In genomic region chr14:93115920-93116675, GRCh38 we compare ENCODE assay signal across 8 cellular contexts. TPM values are rescaled to one million over a fixed set of nuclear protein-coding genes. Genes with fewer than 3 reads are reported as not detected.
DNase-seq lines count a peak whose midpoint lies in the region; ATAC-seq and TF ChIP-seq lines count a peak whose summit lies in the region.

Gene ITPK1, minus strand, starts transcription at chr14:93115925. Its CDS starts 762 bp downstream, at chr14:93115163.

- TF ChIP-seq CTCF in PC-9 (conservative IDR thresholded peaks at IDR 0.05) (peak; percentile 42; the same call in 1 of the 2 replicates), glutamatergic neuron (IDR thresholded peaks at IDR 0.05; ENCODE audit: partially characterized antibody, unreplicated experiment) (peak; percentile 63), osteoblast (IDR thresholded peaks at IDR 0.05; ENCODE audit: extremely low read depth, low read depth, low read length) (peak; percentile 12), upper lobe of left lung (IDR thresholded peaks at IDR 0.05) (peak; percentile 57 to 62 (median 61))

- BruUV-seq in PC-9 (replicated peaks; lab: Mats Ljungman, UMichigan) = TSS peak; percentile 69

- peaks cover 5% of the 10 kb centered on the region for H3K27me3 Mint-ChIP-seq in glutamatergic neuron (ENCODE audit: unreplicated experiment)

- H3K9ac ChIP-seq in BLaER1 = peak within 1 kb of the TSS; percentile 86

- H3K9me3 ChIP-seq in BLaER1 = no peaks in the 10 kb centered on the region
- no peaks in the 10 kb centered on the region for H3K9me3 ChIP-seq in PC-9 (ENCODE audit: insufficient read depth, low read depth)
- H3K9me3 ChIP-seq in osteoblast (ENCODE audit: low read depth, low read length) = no peaks in the 10 kb centered on the region
- H3K9me3 ChIP-seq in upper lobe of left lung = no peaks in the 10 kb centered on the region

- H3K9me3 Mint-ChIP-seq in glutamatergic neuron (ENCODE audit: unreplicated experiment) = peaks cover 7% of the 10 kb centered on the region

- TF ChIP-seq POLR2A in GM18951 (IDR thresholded peaks at IDR 0.05; ENCODE audit: extremely low read depth, insufficient read depth, insufficient read length) (peak; percentile 34), upper lobe of left lung (IDR thresholded peaks at IDR 0.05) (peak in 1 of 4 donors; percentile 3)

- H3K36me3 Mint-ChIP-seq in glutamatergic neuron (ENCODE audit: unreplicated experiment) = no peaks in the 10 kb centered on the region

- in situ Hi-C loops in GM18951 (cut with MboI; ENCODE audit: low sequenced_read_pairs, unreplicated experiment) = no loop called here

- H3K4me3 ChIP-seq in BLaER1 (peak within 1 kb of the TSS; percentile 96), PC-9 (peak within 1 kb of the TSS; percentile 100), osteoblast (ENCODE audit: insufficient read depth, low read length) (peak within 1 kb of the TSS; percentile 77), upper lobe of left lung (peak within 1 kb of the TSS; percentile 73 to 87 (median 76))

- CTCF ChIA-PET in PC-9 (lab: Charles Lee) = no interaction called here

- POLR2A ChIA-PET in PC-9 (lab: Charles Lee; ENCODE audit: unreplicated experiment) = interaction anchor here (0.5 to 0.7 kb wide), 2 partner anchors 11 to 503 kb away, joined by 3 to 12 read pairs; no protein-coding TSS in a partner anchor

- peaks cover 39% of the 10 kb centered on the region for H3K79me2 ChIP-seq in PC-9 (ENCODE audit: low read depth)
- no peaks in the 10 kb centered on the region for H3K79me2 ChIP-seq in osteoblast (ENCODE audit: insufficient read depth, low read length)

- peak within 1 kb of the TSS; percentile 86 for H3K4me3 Mint-ChIP-seq in glutamatergic neuron (ENCODE audit: unreplicated experiment)

- intact Hi-C loops in PC-9 (cut with micrococcal nuclease; ENCODE audit: unreplicated experiment) = loop anchor here (1.0 to 5.0 kb wide), 4 partner anchors 80 to 501 kb away; no protein-coding TSS in a partner anchor

- peaks cover 7% of the 10 kb centered on the region for H3K4me1 Mint-ChIP-seq in glutamatergic neuron (ENCODE audit: low read depth, unreplicated experiment)

- H3K27ac Mint-ChIP-seq in glutamatergic neuron (ENCODE audit: unreplicated experiment) = no peak within 1 kb of the TSS

- DNase-seq in PC-9 = no peak
- peak; percentile 61 for DNase-seq in activated naive CD4-positive, alpha-beta T cell treated with Interleukin-2 at 50 U/mL for 16 hours
- peak; percentile 63 for DNase-seq in glutamatergic neuron
- peak; percentile 99 for DNase-seq in osteoblast (ENCODE audit: insufficient read length, low spot score, missing footprints)
- DNase-seq in upper lobe of left lung = peak; percentile 65 to 94

- H3K4me1 ChIP-seq in BLaER1 (peaks cover 41% of the 10 kb centered on the region), PC-9 (replicated peaks; ENCODE audit: insufficient read depth) (peaks cover 31% of the 10 kb centered on the region), osteoblast (ENCODE audit: insufficient read depth, low read length) (peaks cover 20% of the 10 kb centered on the region), upper lobe of left lung (peaks cover 20 to 40% (median 36%) of the 10 kb centered on the region in 4 donors)

- 0 to 1% methylated on average over 9 to 27 of the region's 55 CpGs for WGBS in upper lobe of left lung, 2 donors

- peaks cover 10% of the 10 kb centered on the region; the same call in 1 of the 2 replicates for H3F3A ChIP-seq in PC-9 (ENCODE audit: insufficient read depth, low read depth)

- TF ChIP-seq EP300 in upper lobe of left lung (IDR thresholded peaks at IDR 0.05) = no peak

- H3K27ac ChIP-seq in BLaER1 (peak within 1 kb of the TSS; percentile 89), PC-9 (peak within 1 kb of the TSS; percentile 70), osteoblast (ENCODE audit: low read depth, low read length) (peak within 1 kb of the TSS; percentile 30), upper lobe of left lung (peak within 1 kb of the TSS; percentile 98 to 99 (median 98))

- peak within 1 kb of the TSS; percentile 95 for H3K4me2 ChIP-seq in BLaER1
- H3K4me2 ChIP-seq in PC-9 = peak within 1 kb of the TSS; percentile 99
- peak within 1 kb of the TSS; percentile 88 for H3K4me2 ChIP-seq in osteoblast (ENCODE audit: insufficient read depth, low read length)

- H3K9me2 ChIP-seq in PC-9 (ENCODE audit: insufficient read depth) = no peaks in the 10 kb centered on the region

- peak; percentile 61 for ATAC-seq in HG03135 (IDR thresholded peaks at IDR 0.05; ENCODE audit: unreplicated experiment)
- peak; percentile 54 to 78 for ATAC-seq in upper lobe of left lung (ENCODE audit: low FRiP score in 2 of 2)

- H4K20me1 ChIP-seq in BLaER1 (peaks cover 36% of the 10 kb centered on the region), PC-9 (ENCODE audit: insufficient read depth) (no peaks in the 10 kb centered on the region; the same call in 1 of the 2 replicates), osteoblast (ENCODE audit: insufficient read depth, low read length) (peaks cover 21% of the 10 kb centered on the region)

- H3K36me3 ChIP-seq in BLaER1 (no peaks in the 10 kb centered on the region), PC-9 (ENCODE audit: low read depth) (no peaks in the 10 kb centered on the region), osteoblast (ENCODE audit: insufficient read depth, low read length) (no peaks in the 10 kb centered on the region), upper lobe of left lung (no peaks in the 10 kb centered on the region)

- no peaks in the 10 kb centered on the region for H3K27me3 ChIP-seq in BLaER1
- no peaks in the 10 kb centered on the region for H3K27me3 ChIP-seq in PC-9 (ENCODE audit: insufficient read depth, low read depth)
- no peaks in the 10 kb centered on the region for H3K27me3 ChIP-seq in osteoblast (ENCODE audit: insufficient read depth, low read length)
- H3K27me3 ChIP-seq in upper lobe of left lung = no peaks in the 10 kb centered on the region

- peak within 1 kb of the TSS; percentile 98 for H2AFZ ChIP-seq in PC-9
- H2AFZ ChIP-seq in osteoblast (ENCODE audit: low read length) = peak within 1 kb of the TSS; percentile 90

RNA-seq across cellular contexts. Expression of gene ITPK1, which starts in this region (rescaled TPM):
- 87.8 and 88.6 TPM in 2 replicates for total RNA-seq in PC-9 (2021)
- 132 TPM for total RNA-seq in glutamatergic neuron (ENCODE audit: unreplicated experiment)
- 25.0 and 25.3 TPM in 2 replicates for total RNA-seq in osteoblast
- total RNA-seq in upper lobe of left lung = 100 to 1,000 TPM in 3 of 6 donors, 10 to 100 TPM in 3; 41.9 to 128 (median 86.1) TPM

Comparison
In these comparisons a context has a peak if more than half of its experiments do, and no peak if none do; other contexts are left out.
1. H3K27ac ChIP-seq: peak in every context shown above with its lines; median percentile 98 in upper lobe of left lung; 89 in BLaER1; 70 in PC-9; 30 in osteoblast.
2. DNase-seq: peak in activated naive CD4-positive, alpha-beta T cell treated with Interleukin-2 at 50 U/mL for 16 hours (single experiment), glutamatergic neuron (single experiment), osteoblast (single experiment) and upper lobe of left lung (2 of 2); none in PC-9 (0 of 2).
3. CTCF ChIP-seq: peak in every context shown above with its lines; median percentile 63 in glutamatergic neuron; 61 in upper lobe of left lung; 42 in PC-9; 12 in osteoblast.
4. Peak in every context shown above with its lines, with median percentiles within 50 percentile points of each other: H3K4me2 ChIP-seq and H3K4me3 ChIP-seq.